ENCODE assay signal across 8 cellular contexts in genomic region chr17:42679001-42679491, GRCh38. TPM values are rescaled to one million over a fixed set of nuclear protein-coding genes. Genes with fewer than 3 reads are reported as not detected.
A peak's percentile ranks its signal among the peaks of the same experiment; 100 is the strongest.
DNase-seq lines count a peak whose midpoint lies in the region; ATAC-seq and TF ChIP-seq lines count a peak whose summit lies in the region.

No MANE protein-coding gene starts in this region.

- peaks cover 31% of the 10 kb centered on the region for H3K27me3 Mint-ChIP-seq in activated naive CD4-positive, alpha-beta T cell treated with anti-CD3 and anti-CD28 coated beads, Interleukin-2, amount 50 U/mL, for 24 hours

- H3K9me3 Mint-ChIP-seq in activated naive CD4-positive, alpha-beta T cell treated with anti-CD3 and anti-CD28 coated beads, Interleukin-2, amount 50 U/mL, for 24 hours: no peaks in the 10 kb centered on the region

- H3K4me1 ChIP-seq in GM23248 (ENCODE audit: insufficient read depth): peaks cover 37% of the 10 kb centered on the region
- peaks cover 42% of the 10 kb centered on the region for H3K4me1 ChIP-seq in hepatocyte (ENCODE audit: insufficient read depth)

- no peaks in the 10 kb centered on the region for H3K36me3 Mint-ChIP-seq in activated naive CD4-positive, alpha-beta T cell treated with anti-CD3 and anti-CD28 coated beads, Interleukin-2, amount 50 U/mL, for 24 hours

- in situ Hi-C loops in GM23248 (cut with MboI): no loop called here

- DNase-seq in AG04449 (ENCODE audit: low read depth, low spot score) (no peak), GM23248 (peak; percentile 70), NCI-H526 treated with DMSO at 0.1 percent for 48 hours (lab: John Stamatoyannopoulos, UW) (peak; percentile 42), hepatocyte (ENCODE audit: low spot score) (peak; percentile 76), skeletal muscle cell (ENCODE audit: low read depth) (no peak)

- CTCF ChIA-PET in AG04449 (lab: Yijun Ruan, JAX): interaction anchor here (0.8 to 6.4 kb wide), 18 partner anchors 8 to 145 kb away, joined by 3 to 120 read pairs (median 5); partner anchors contain the start of genes BECN1, PSMC3IP, RETREG3 and TUBG1

- H3K79me2 ChIP-seq in GM23248 (ENCODE audit: insufficient read depth) (peaks cover 31% of the 10 kb centered on the region), hepatocyte (peaks cover 27% of the 10 kb centered on the region)

- 6 to 21% methylated on average over 6 to 16 of the region's 16 CpGs for WGBS in GM23248 (ENCODE audit: low coverage in 1 of 2, low lambda C conversion rate in 2 of 2, missing lambda C conversion rate in 2 of 2), 2 experiments
- WGBS in hepatocyte (ENCODE audit: low lambda C conversion rate, missing lambda C conversion rate): 12% methylated on average over 7 of the region's 16 CpGs

- POLR2A ChIA-PET in AG04449 (lab: Yijun Ruan, JAX): interaction anchor here (0.5 to 1.2 kb wide), 5 partner anchors 20 to 146 kb away, joined by 3 to 5 read pairs (median 3); partner anchors contain the start of genes PSMC3IP and TUBG2

- H3K4me2 ChIP-seq in GM23248 (ENCODE audit: unreplicated experiment) (peak overlapping the region; percentile 80), hepatocyte (peak overlapping the region; percentile 89)

- peak overlapping the region; percentile 85 for H3K27ac ChIP-seq in GM23248
- peak overlapping the region; percentile 98 for H3K27ac ChIP-seq in hepatocyte

- H3K27me3 ChIP-seq in GM23248 (replicated peaks; ENCODE audit: insufficient read depth) (no peaks in the 10 kb centered on the region), hepatocyte (no peaks in the 10 kb centered on the region)

- peak overlapping the region; percentile 91 for H3K4me3 Mint-ChIP-seq in activated naive CD4-positive, alpha-beta T cell treated with anti-CD3 and anti-CD28 coated beads, Interleukin-2, amount 50 U/mL, for 24 hours

- TF ChIP-seq CTCF in AG04449 (IDR thresholded peaks at IDR 0.05; ENCODE audit: insufficient read depth, low read length, missing control alignments) (no peak), hepatocyte (IDR thresholded peaks at IDR 0.05; ENCODE audit: poor library complexity) (peak; percentile 18)

- H3K9me3 ChIP-seq in GM23248 (ENCODE audit: low read depth) (no peaks in the 10 kb centered on the region), hepatocyte (ENCODE audit: low read depth) (no peaks in the 10 kb centered on the region)

- no peaks in the 10 kb centered on the region for H3K36me3 ChIP-seq in GM23248 (ENCODE audit: low read depth)
- H3K36me3 ChIP-seq in hepatocyte (replicated peaks; ENCODE audit: insufficient read depth, low read depth): no peaks in the 10 kb centered on the region

- ATAC-seq in HG02884 (IDR thresholded peaks at IDR 0.05; ENCODE audit: unreplicated experiment) (no peak), HG03135 (IDR thresholded peaks at IDR 0.05; ENCODE audit: unreplicated experiment) (no peak)

- H2AFZ ChIP-seq in GM23248: peak overlapping the region; percentile 78
- H2AFZ ChIP-seq in hepatocyte: peak overlapping the region; percentile 83

- peak overlapping the region; percentile 46 for H3K4me3 ChIP-seq in AG04449 (ENCODE audit: low read depth, low read length)
- peak overlapping the region; percentile 72 for H3K4me3 ChIP-seq in GM23248
- H3K4me3 ChIP-seq in hepatocyte: no peak overlapping the region
- peak overlapping the region; percentile 29 for H3K4me3 ChIP-seq in skeletal muscle cell (ENCODE audit: low read depth, low read length)

- H3F3A ChIP-seq in GM23248 (ENCODE audit: insufficient read depth): peaks cover 21% of the 10 kb centered on the region

- H3K9me2 ChIP-seq in GM23248 (ENCODE audit: insufficient read depth): no peaks in the 10 kb centered on the region
- H3K9me2 ChIP-seq in hepatocyte (replicated peaks; ENCODE audit: insufficient read depth): no peaks in the 10 kb centered on the region

- H3K9ac ChIP-seq in GM23248: peak overlapping the region; percentile 77

- peaks cover 65% of the 10 kb centered on the region for H3K4me1 Mint-ChIP-seq in activated naive CD4-positive, alpha-beta T cell treated with anti-CD3 and anti-CD28 coated beads, Interleukin-2, amount 50 U/mL, for 24 hours

- H4K20me1 ChIP-seq in GM23248 (ENCODE audit: insufficient read depth) (no peaks in the 10 kb centered on the region), hepatocyte (ENCODE audit: insufficient read depth, poor library complexity, severe bottlenecking) (peaks cover 16% of the 10 kb centered on the region)

- H3K27ac Mint-ChIP-seq in activated naive CD4-positive, alpha-beta T cell treated with anti-CD3 and anti-CD28 coated beads, Interleukin-2, amount 50 U/mL, for 24 hours: peak overlapping the region; percentile 38

RNA-seq across cellular contexts. Expression of gene PLEKHH3, which starts 2.3 kb away (rescaled TPM):
- total RNA-seq in GM23248 (2014; rRNA removed; shearing (Covaris generic)): 19.0 and 32.2 TPM in 2 replicates
- polyA plus RNA-seq in GM23248 (2016; fragmentation: Nextera tagmentation; extraction: Ambion mirVana): 6.4 and 7.5 TPM in 2 replicates
- total RNA-seq in hepatocyte: 16.9 and 20.5 TPM in 2 replicates
- polyA plus RNA-seq in hepatocyte: 30.9 and 33.7 TPM in 2 replicates

RNA-seq across cellular contexts. Expression of gene CCR10, which starts 2.6 kb away (rescaled TPM):
- 1.1 and 3.5 TPM in 2 replicates for total RNA-seq in GM23248 (2014; rRNA removed; shearing (Covaris generic))
- polyA plus RNA-seq in GM23248 (2016; fragmentation: Nextera tagmentation; extraction: Ambion mirVana) (1.6 and 2.5 TPM in 2 replicates), hepatocyte (4.6 and 5.0 TPM in 2 replicates)
- total RNA-seq in hepatocyte: 0.12 and 0.37 TPM in 2 replicates

RNA-seq across cellular contexts. Expression of gene CNTNAP1, which starts 3.3 kb away (rescaled TPM):
- 23.3 and 24.5 TPM in 2 replicates for total RNA-seq in GM23248 (2014; rRNA removed; shearing (Covaris generic))
- polyA plus RNA-seq in GM23248 (2016; fragmentation: Nextera tagmentation; extraction: Ambion mirVana) (3.2 and 3.6 TPM in 2 replicates), hepatocyte (2.0 and 2.6 TPM in 2 replicates)
- 3.6 and 4.4 TPM in 2 replicates for total RNA-seq in hepatocyte

RNA-seq across cellular contexts. Expression of gene TUBG2, which starts 20.0 kb away (rescaled TPM):
- total RNA-seq in GM23248 (2014; rRNA removed; shearing (Covaris generic)): 12.1 and 14.4 TPM in 2 replicates
- polyA plus RNA-seq in GM23248 (2016; fragmentation: Nextera tagmentation; extraction: Ambion mirVana) (29.8 and 30.9 TPM in 2 replicates), hepatocyte (46.3 and 58.7 TPM in 2 replicates)
- 13.1 and 16.0 TPM in 2 replicates for total RNA-seq in hepatocyte

Comparison
In these comparisons a context has a peak if more than half of its experiments do, and no peak if none do; other contexts are left out.
1. DNase-seq: peak in GM23248 (single experiment), NCI-H526 treated with DMSO at 0.1 percent for 48 hours (single experiment) and hepatocyte (single experiment); none in AG04449 (single experiment) and skeletal muscle cell (single experiment).